In genomic region chr10:86195521-86195920, GRCh38 we compare ENCODE assay signal across 26 cellular contexts.
"Had no signal": no experiment of that assay in that cellular context is flagged by ENCODE, and none has a peak within 500 bp of the region (broad histone marks: within the 10 kb centered on the region; RNA-seq: fewer than 3 reads in every experiment).

No MANE protein-coding gene starts in this region.

- H3K9me3 ChIP-seq: esophagus muscularis mucosa, heart right ventricle, left ventricle myocardium inferior, lower lobe of right lung, neutrophil, pancreas, spleen, thyroid gland had no signal

- H3K4me1 Mint-ChIP-seq: endodermal cell; immature natural killer cell; natural killer cell; stimulated activated memory B cell treated with anti-CD40 and anti-IgM and Interleukin-4, amounts not matched to agents 10 μg/mL and 1 μg/mL and 100 μg/mL, for 72 hours had no signal

- H3K36me3 Mint-ChIP-seq: immature natural killer cell; natural killer cell; stimulated activated memory B cell treated with anti-CD40 and anti-IgM and Interleukin-4, amounts not matched to agents 10 μg/mL and 1 μg/mL and 100 μg/mL, for 72 hours had no signal

- H3K9me3 Mint-ChIP-seq: dendritic cell treated with granulocyte-macrophage colony-stimulating factor and Interleukin-4, amounts not matched to agents 40 ng/mL and 50 ng/mL, for 4 days; endodermal cell; immature natural killer cell; natural killer cell; stimulated activated memory B cell treated with anti-CD40 and anti-IgM and Interleukin-4, amounts not matched to agents 10 μg/mL and 1 μg/mL and 100 μg/mL, for 72 hours had no signal

- H3K36me3 ChIP-seq: esophagus muscularis mucosa, gastroesophageal sphincter, heart right ventricle, left ventricle myocardium inferior, lower lobe of right lung, neutrophil, pancreas, spleen, thyroid gland had no signal

- H3K27ac ChIP-seq: esophagus muscularis mucosa, foreskin keratinocyte, gastroesophageal sphincter, heart right ventricle, left ventricle myocardium inferior, lower lobe of right lung, neutrophil, pancreas, skin epidermis, spleen, thyroid gland had no signal

- H3K4me3 Mint-ChIP-seq: dendritic cell treated with granulocyte-macrophage colony-stimulating factor and Interleukin-4, amounts not matched to agents 40 ng/mL and 50 ng/mL, for 4 days; endodermal cell; immature natural killer cell; natural killer cell; stimulated activated memory B cell treated with anti-CD40 and anti-IgM and Interleukin-4, amounts not matched to agents 10 μg/mL and 1 μg/mL and 100 μg/mL, for 72 hours had no signal

- H3K4me3 ChIP-seq: esophagus muscularis mucosa, gastroesophageal sphincter, heart right ventricle, left ventricle myocardium inferior, lower lobe of right lung, pancreas, skin epidermis, spleen, thyroid gland had no signal

- H3K27me3 ChIP-seq: esophagus muscularis mucosa, foreskin keratinocyte, neutrophil, pancreas, thyroid gland had no signal

- ATAC-seq: foreskin keratinocyte; gastroesophageal sphincter; heart right ventricle; left colon; lower lobe of right lung; natural killer cell; pancreas; stimulated activated memory B cell treated with anti-CD40 and anti-IgM and Interleukin-4, amounts not matched to agents 10 μg/mL and 1 μg/mL and 100 μg/mL, for 72 hours; stimulated activated naive CD8-positive, alpha-beta T cell treated with anti-CD3 and anti-CD28 coated beads, Interleukin-15, Interleukin-2, amounts not matched to agents 100 U/mL and 50 U/mL, for 24 hours had no signal

- H3K27ac Mint-ChIP-seq: dendritic cell treated with granulocyte-macrophage colony-stimulating factor and Interleukin-4, amounts not matched to agents 40 ng/mL and 50 ng/mL, for 4 days; endodermal cell; immature natural killer cell; natural killer cell; progenitor cell of endocrine pancreas; stimulated activated memory B cell treated with anti-CD40 and anti-IgM and Interleukin-4, amounts not matched to agents 10 μg/mL and 1 μg/mL and 100 μg/mL, for 72 hours had no signal

- H3K4me1 ChIP-seq: esophagus muscularis mucosa, foreskin keratinocyte, gastroesophageal sphincter, heart right ventricle, left ventricle myocardium inferior, lower lobe of right lung, pancreas, spleen, thyroid gland had no signal

- DNase-seq: central memory CD4-positive, alpha-beta T cell; effector CD8-positive, alpha-beta T cell; endodermal cell; foreskin keratinocyte; heart right ventricle; hippocampal formation; immature natural killer cell; islet precursor cell; kidney glomerular epithelial cell; left colon; left ventricle myocardium inferior; lower lobe of right lung; natural killer cell; pancreas; spleen; stimulated activated CD4-positive, alpha-beta T cell treated with anti-CD3 and anti-CD28 coated beads, Interleukin-4, amount 100 ng/mL, for 4 hours; stimulated activated naive CD8-positive, alpha-beta T cell treated with anti-CD3 and anti-CD28 coated beads, Interleukin-15, Interleukin-2, amounts not matched to agents 100 U/mL and 50 U/mL, for 24 hours; thyroid gland; trophoblast cell had no signal
